18 cellular contexts compared by ENCODE assay signal in genomic region chr2:230968314-230968713, GRCh38. TPM values are rescaled to one million over a fixed set of nuclear protein-coding genes. Genes with fewer than 3 reads are reported as not detected.
"Had no signal": no experiment of that assay in that cellular context is flagged by ENCODE, and none has a peak within 500 bp of the region (broad histone marks: within the 10 kb centered on the region; RNA-seq: fewer than 3 reads in every experiment).

No MANE protein-coding gene starts in this region.

RNA-seq across cellular contexts. Expression of gene SPATA3, which starts 27.6 kb away (rescaled TPM):
- total RNA-seq: dermis microvascular lymphatic vessel endothelial cell, endodermal cell, esophagus mucosa, esophagus squamous epithelium, gastrocnemius medialis, glomerular endothelial cell, heart right ventricle, kidney epithelial cell, left cardiac atrium, left lung, left ventricle myocardium superior, lower lobe of right lung, lung microvascular endothelial cell, mesenteric fat pad, mesothelial cell of epicardium, mucosa of descending colon, myocyte had no signal
- polyA plus RNA-seq: heart right ventricle, keratinocyte had no signal

RNA-seq across cellular contexts. Expression of gene GPR55, which starts 43.3 kb away (rescaled TPM):
- total RNA-seq: dermis microvascular lymphatic vessel endothelial cell, gastrocnemius medialis, glomerular endothelial cell, kidney epithelial cell, left ventricle myocardium superior, lung microvascular endothelial cell, mesothelial cell of epicardium had no signal
- polyA plus RNA-seq: keratinocyte had no signal
